11 cellular contexts compared by ENCODE assay signal in the genomic region with DNA sequence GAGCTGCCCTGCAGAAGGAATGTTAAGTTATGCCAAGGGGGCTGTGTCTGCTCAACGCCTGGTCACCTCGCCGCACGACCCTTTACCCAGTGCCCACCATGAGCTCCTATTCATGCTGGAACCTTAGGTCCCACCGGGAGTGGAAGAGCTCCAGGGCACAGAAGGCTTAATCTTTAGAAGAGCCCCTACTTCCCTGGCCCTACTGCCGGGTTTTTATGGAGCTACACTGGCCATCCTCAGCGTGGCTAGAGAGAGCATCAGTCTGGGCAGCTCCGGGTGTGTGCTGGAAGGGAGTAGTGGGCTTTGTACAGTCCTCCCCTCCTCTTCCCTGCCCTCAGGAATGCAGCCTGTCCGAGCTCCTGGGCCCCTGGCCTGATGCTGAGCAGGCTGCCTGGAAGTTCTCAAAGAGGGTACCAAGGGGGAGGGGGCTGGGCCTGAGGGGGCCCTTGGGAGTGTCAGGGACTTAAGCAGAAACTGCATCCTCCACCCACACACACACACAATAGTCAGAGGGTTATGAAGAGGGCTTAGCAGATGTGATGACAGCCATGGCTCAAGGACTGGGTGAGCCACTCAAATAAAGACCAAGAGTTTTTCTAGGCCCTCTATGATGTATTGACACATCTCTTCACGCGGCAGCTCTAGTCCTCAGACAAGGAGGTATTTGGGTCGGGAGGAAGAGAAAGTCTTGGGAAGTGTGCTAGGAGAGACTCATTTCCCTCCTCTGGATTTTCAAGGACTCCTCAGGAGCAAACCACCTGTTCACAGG. TPM values are rescaled to one million over a fixed set of nuclear protein-coding genes. Genes with fewer than 3 reads are reported as not detected.
DNase-seq lines count a peak whose midpoint lies in the region; ATAC-seq and TF ChIP-seq lines count a peak whose summit lies in the region.
"Had no signal": no experiment of that assay in that cellular context is flagged by ENCODE, and none has a peak within 500 bp of the region (broad histone marks: within the 10 kb centered on the region; RNA-seq: fewer than 3 reads in every experiment).

No MANE protein-coding gene starts in this region.

- H3K4me1 ChIP-seq in MM.1S (ENCODE audit: low read length) (no peaks in the 10 kb centered on the region), esophagus squamous epithelium (peaks cover 18 to 34% (median 23%) of the 10 kb centered on the region in 3 donors), trophoblast cell (ENCODE audit: control insufficient read depth in 1 of 2, insufficient read depth in 2 of 2, low read length in 2 of 2) (peaks cover 36 to 44% of the 10 kb centered on the region in 2 experiments), ascending aorta (peaks cover 14% of the 10 kb centered on the region in 2 donors)

- H3K36me3 Mint-ChIP-seq in CD14-positive monocyte: peaks cover 19 to 24% of the 10 kb centered on the region in 2 donors

- H3K9me3 ChIP-seq in MM.1S (replicated peaks; ENCODE audit: insufficient read depth, low read length) (no peaks in the 10 kb centered on the region), esophagus squamous epithelium (no peaks in the 10 kb centered on the region), trophoblast cell (ENCODE audit: insufficient read depth, low read depth, low read length) (no peaks in the 10 kb centered on the region), ascending aorta (no peaks in the 10 kb centered on the region)

- H2BK120ac ChIP-seq in trophoblast cell (ENCODE audit: insufficient read depth, low read length, poor library complexity): peak overlapping the region; percentile 93

- H2AFZ ChIP-seq in MM.1S (ENCODE audit: low read length) (no peak overlapping the region), trophoblast cell (ENCODE audit: insufficient read depth, low read length, poor library complexity) (peak overlapping the region; percentile 43)

- H4K12ac ChIP-seq in trophoblast cell (ENCODE audit: low read depth, low read length): peak overlapping the region; percentile 67

- H3K9me2 ChIP-seq in MM.1S (replicated peaks; ENCODE audit: insufficient read depth, low read length): no peaks in the 10 kb centered on the region

- peak overlapping the region; percentile 70 to 85 for H3K4me3 Mint-ChIP-seq in CD14-positive monocyte

- intact Hi-C loops in CD14-positive monocyte (cut with micrococcal nuclease) (no loop called here), esophagus squamous epithelium (cut with DNase I) (no loop called here), ascending aorta (cut with DNase I) (no loop called here)

- H3K9me3 Mint-ChIP-seq in CD14-positive monocyte: peaks cover 0 to 10% (median 2%) of the 10 kb centered on the region in 7 donors

- no peak overlapping the region for H3K9ac ChIP-seq in MM.1S (ENCODE audit: low read length)
- H3K9ac ChIP-seq in trophoblast cell (ENCODE audit: low read length): peak overlapping the region; percentile 42

- H3K27me3 ChIP-seq in MM.1S (replicated peaks; ENCODE audit: insufficient read depth, low read length) (peaks cover 75% of the 10 kb centered on the region), esophagus squamous epithelium (peaks cover 0 to 92% (median 17%) of the 10 kb centered on the region in 4 donors), trophoblast cell (ENCODE audit: insufficient read depth, low read length) (no peaks in the 10 kb centered on the region), ascending aorta (peaks cover 7% of the 10 kb centered on the region)

- H3K4me3 ChIP-seq in MM.1S (ENCODE audit: low read length) (no peak overlapping the region), esophagus squamous epithelium (peak overlapping the region in 3 of 4 donors; percentile 31 to 61 (median 43)), trophoblast cell (ENCODE audit: low read depth, low read length) (no peak overlapping the region), ascending aorta (peak overlapping the region in 1 of 2 donors; percentile 59)

- TF ChIP-seq POLR2A in esophagus squamous epithelium (IDR thresholded peaks at IDR 0.05): no peak

- 67 to 74% methylated on average over 5 to 10 of the region's 12 CpGs for WGBS in esophagus squamous epithelium, 2 donors
- WGBS in trophoblast cell (ENCODE audit: extremely low coverage, insufficient coverage, insufficient read length): no CpG with 5 or more reads among the region's 12 CpGs

- H4K20me1 ChIP-seq in MM.1S (ENCODE audit: insufficient read depth, low read length): no peaks in the 10 kb centered on the region

- peak overlapping the region; percentile 90 for H2BK5ac ChIP-seq in trophoblast cell (ENCODE audit: low read depth, low read length, poor library complexity)

- H3K4me1 Mint-ChIP-seq in CD14-positive monocyte: peaks cover 40% of the 10 kb centered on the region

- no peak overlapping the region for H3K23ac ChIP-seq in trophoblast cell (ENCODE audit: low read length)

- peak overlapping the region in 1 of 7 donors; percentile 63 for H3K27ac Mint-ChIP-seq in CD14-positive monocyte

- no peak for DNase-seq in CD14-positive monocyte (ENCODE audit: low spot score)
- DNase-seq in MM.1S: no peak
- DNase-seq in esophagus squamous epithelium (lab: John Stamatoyannopoulos, UW): no peak
- no peak for DNase-seq in trophoblast cell
- DNase-seq in amygdala (lab: John Stamatoyannopoulos, UW): no peak
- DNase-seq in nucleus accumbens (lab: John Stamatoyannopoulos, UW): no peak
- no peak for DNase-seq in ascending aorta (ENCODE audit: low spot score in 2 of 2)
- DNase-seq: activated CD8-positive, alpha-beta memory T cell treated with anti-CD3 and anti-CD28 coated beads, Interleukin-2, amount 50 U/mL, for 48 hours; NCI-H1436; SHP77 had no signal

- H4K8ac ChIP-seq in trophoblast cell (ENCODE audit: low read depth, low read length): peak overlapping the region; percentile 72

- H3K14ac ChIP-seq in trophoblast cell (ENCODE audit: low read length): peak overlapping the region; percentile 94

- peaks cover 34% of the 10 kb centered on the region for H3K79me1 ChIP-seq in trophoblast cell (ENCODE audit: low read length)

- peak overlapping the region; percentile 96 for H4K91ac ChIP-seq in trophoblast cell (ENCODE audit: low read depth, low read length)

- H3K4ac ChIP-seq in trophoblast cell (ENCODE audit: low read depth, low read length): peak overlapping the region; percentile 76

- no peak overlapping the region for H3K27ac ChIP-seq in MM.1S (ENCODE audit: low read length)
- no peak overlapping the region for H3K27ac ChIP-seq in esophagus squamous epithelium
- peak overlapping the region; percentile 96 for H3K27ac ChIP-seq in trophoblast cell (ENCODE audit: low read depth, low read length)
- H3K27ac ChIP-seq in ascending aorta: no peak overlapping the region

- peak overlapping the region; percentile 82 for H3K18ac ChIP-seq in trophoblast cell (ENCODE audit: low read length)

- H3K36me3 ChIP-seq in MM.1S (replicated peaks; ENCODE audit: insufficient read depth, low read length): no peaks in the 10 kb centered on the region
- no peaks in the 10 kb centered on the region for H3K36me3 ChIP-seq in esophagus squamous epithelium
- H3K36me3 ChIP-seq in trophoblast cell (ENCODE audit: control insufficient read depth in 1 of 2, insufficient read depth in 2 of 2, low read length in 2 of 2): no peaks in the 10 kb centered on the region
- no peaks in the 10 kb centered on the region for H3K36me3 ChIP-seq in ascending aorta

- H2AK5ac ChIP-seq in trophoblast cell (ENCODE audit: low read length): peak overlapping the region; percentile 80

- TF ChIP-seq CTCF in CD14-positive monocyte (IDR thresholded peaks at IDR 0.05) (no peak), MM.1S (IDR thresholded peaks at IDR 0.05; ENCODE audit: low read length) (no peak), esophagus squamous epithelium (IDR thresholded peaks at IDR 0.05) (no peak), ascending aorta (IDR thresholded peaks at IDR 0.05) (no peak)

- peak overlapping the region; percentile 96 for H2BK12ac ChIP-seq in trophoblast cell (ENCODE audit: low read length)

- no peak for ATAC-seq in GM19452 (IDR thresholded peaks at IDR 0.05; ENCODE audit: unreplicated experiment)

- H3K4me2 ChIP-seq in MM.1S (ENCODE audit: low read depth, low read length): peak overlapping the region; percentile 49; the same call in 1 of the 2 replicates
- H3K4me2 ChIP-seq in trophoblast cell (ENCODE audit: low read length): peak overlapping the region; percentile 73

- peaks cover 49 to 65% (median 58%) of the 10 kb centered on the region in 3 donors for H3K27me3 Mint-ChIP-seq in CD14-positive monocyte (ENCODE audit: low read depth in 3 of 3)

- no peaks in the 10 kb centered on the region for H3F3A ChIP-seq in MM.1S (ENCODE audit: insufficient read depth, low read length)

- no peaks in the 10 kb centered on the region for H3K79me2 ChIP-seq in MM.1S (ENCODE audit: low read length)
- no peaks in the 10 kb centered on the region for H3K79me2 ChIP-seq in trophoblast cell (ENCODE audit: control insufficient read depth, insufficient read depth, low read length, poor library complexity)

RNA-seq across cellular contexts. Expression of gene FIGNL2, which starts 16.4 kb away (rescaled TPM):
- under 1 TPM in 1 of 2 donors, not detected in 1; 0.06 TPM for polyA plus RNA-seq in CD14-positive monocyte
- total RNA-seq in esophagus squamous epithelium: under 1 TPM in 3 of 4 donors, not detected in 1; 0.18 to 0.38 (median 0.19) TPM
- polyA plus RNA-seq in trophoblast cell (2013): 23.9 and 25.0 TPM in 2 replicates
- total RNA-seq in ascending aorta: not detected

RNA-seq across cellular contexts. Expression of gene ANKRD33, which starts 23.0 kb away (rescaled TPM):
- polyA plus RNA-seq in CD14-positive monocyte: not detected
- total RNA-seq in esophagus squamous epithelium: under 1 TPM in 1 of 4 donors, not detected in 3; 0.70 TPM
- polyA plus RNA-seq in trophoblast cell (2013): 0.17 and 0.38 TPM in 2 replicates
- not detected for total RNA-seq in ascending aorta

RNA-seq across cellular contexts. Expression of gene ACVRL1, which starts 42.4 kb away (rescaled TPM):
- 1 to 10 TPM; 1.5 to 2.0 TPM for polyA plus RNA-seq in CD14-positive monocyte
- total RNA-seq in esophagus squamous epithelium (10 to 100 TPM in 3 of 4 donors, 1 to 10 TPM in 1; 2.0 to 71.3 (median 14.5) TPM), ascending aorta (308 TPM)
- 2.8 and 3.1 TPM in 2 replicates for polyA plus RNA-seq in trophoblast cell (2013)

Comparison
In these comparisons a context has a peak if more than half of its experiments do, and no peak if none do; other contexts are left out.
1. H3K4me3 ChIP-seq: peak in esophagus squamous epithelium (3 of 4); none in MM.1S (single experiment) and trophoblast cell (single experiment).